ENCODE assay signal across 8 cellular contexts in the genomic region with DNA sequence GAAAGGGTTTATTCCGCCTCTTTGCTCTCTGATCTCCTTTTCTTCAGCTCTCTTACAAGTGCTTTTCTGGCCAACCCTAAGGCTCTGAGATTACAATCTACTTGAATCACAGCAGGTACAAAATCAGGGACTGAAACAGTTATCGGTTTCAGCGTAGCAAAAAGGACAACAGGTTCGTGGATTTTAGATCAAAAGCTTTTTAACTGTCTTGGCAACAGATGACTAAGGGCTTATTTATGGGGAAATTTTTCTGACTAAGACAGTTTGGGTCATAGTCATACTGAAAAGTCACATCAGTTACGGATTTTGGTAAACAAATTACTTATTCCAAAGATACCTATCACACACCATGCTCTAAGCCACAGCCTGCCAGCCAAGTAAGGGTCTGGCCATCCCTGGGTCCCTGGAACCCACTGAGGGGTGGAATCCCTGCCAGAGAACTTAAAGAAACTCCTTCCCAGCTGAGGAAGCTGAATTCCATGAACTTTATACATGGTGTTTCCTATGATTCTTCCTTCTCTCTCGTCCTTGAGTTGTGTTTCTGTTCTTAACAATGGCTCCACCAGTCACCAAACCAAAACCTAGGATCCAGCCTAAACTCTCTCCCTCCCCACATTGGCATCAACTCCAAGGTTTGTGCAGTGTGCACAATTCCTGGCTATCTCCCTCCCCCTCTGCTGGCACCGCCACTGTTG.
DNase-seq lines count a peak whose midpoint lies in the region; ATAC-seq and TF ChIP-seq lines count a peak whose summit lies in the region.

No MANE protein-coding gene starts in this region.

- H3K36me3 Mint-ChIP-seq in endodermal cell (ENCODE audit: low read depth) = peaks cover 4% of the 10 kb centered on the region

- H2AK5ac ChIP-seq in trophoblast cell (ENCODE audit: low read length) = no peak overlapping the region

- H3K27me3 Mint-ChIP-seq in endodermal cell (ENCODE audit: insufficient read depth) = peaks cover 26% of the 10 kb centered on the region

- ATAC-seq in HG02973 (IDR thresholded peaks at IDR 0.05; ENCODE audit: unreplicated experiment) = peak; percentile 44

- H3K36me3 ChIP-seq in SK-N-SH (replicated peaks in 1 of 2; ENCODE audit: control insufficient read depth in 1 of 2, insufficient read depth in 2 of 2, low read length in 1 of 2) (no peaks in the 10 kb centered on the region), endodermal cell (ENCODE audit: control insufficient read depth, insufficient read depth, low read length) (peaks cover 5% of the 10 kb centered on the region), trophoblast cell (ENCODE audit: control insufficient read depth in 1 of 2, insufficient read depth in 2 of 2, low read length in 2 of 2) (peaks cover 8 to 9% of the 10 kb centered on the region in 2 experiments)

- TF ChIP-seq RAD21 in SK-N-SH (IDR thresholded peaks at IDR 0.05; ENCODE audit: low read length) = no peak

- H3K18ac ChIP-seq in trophoblast cell (ENCODE audit: low read length) = no peak overlapping the region

- CTCF ChIA-PET in SK-N-SH (lab: Yijun Ruan, JAX) = interaction anchor here (0.9 to 1.0 kb wide), 2 partner anchors 12 to 83 kb away, joined by 3 read pairs; no protein-coding TSS in a partner anchor

- peaks cover 18% of the 10 kb centered on the region for H3K79me1 ChIP-seq in trophoblast cell (ENCODE audit: low read length)

- no peak overlapping the region for H3K14ac ChIP-seq in trophoblast cell (ENCODE audit: low read length)

- no peak overlapping the region for H4K91ac ChIP-seq in trophoblast cell (ENCODE audit: low read depth, low read length)

- H3K9ac ChIP-seq in SK-N-SH (peak overlapping the region; percentile 36; the same call in 1 of the 2 replicates), endodermal cell (ENCODE audit: extremely low read depth, low read length, poor library complexity, severe bottlenecking) (no peak overlapping the region), trophoblast cell (ENCODE audit: low read length) (no peak overlapping the region)

- H2BK12ac ChIP-seq in trophoblast cell (ENCODE audit: low read length) = peak overlapping the region; percentile 52

- H3K27ac ChIP-seq in SK-N-SH (ENCODE audit: low read depth in 2 of 2, low read length in 1 of 2) (no peak overlapping the region), endodermal cell (ENCODE audit: low read depth, low read length) (no peak overlapping the region), trophoblast cell (ENCODE audit: low read depth, low read length) (no peak overlapping the region)

- H3K4me2 ChIP-seq in SK-N-SH (peak overlapping the region; percentile 92), trophoblast cell (ENCODE audit: low read length) (peak overlapping the region; percentile 71)

- H4K20me1 ChIP-seq in SK-N-SH (ENCODE audit: insufficient read depth) = no peaks in the 10 kb centered on the region

- peaks cover 11% of the 10 kb centered on the region for H3K4me1 Mint-ChIP-seq in endodermal cell

- H3K4me3 Mint-ChIP-seq in endodermal cell = peak overlapping the region; percentile 68

- no peaks in the 10 kb centered on the region for H3K9me3 ChIP-seq in SK-N-SH
- no peaks in the 10 kb centered on the region for H3K9me3 ChIP-seq in endodermal cell (ENCODE audit: control insufficient read depth, low read length)
- H3K9me3 ChIP-seq in trophoblast cell (ENCODE audit: insufficient read depth, low read depth, low read length) = no peaks in the 10 kb centered on the region

- H3F3A ChIP-seq in SK-N-SH (replicated peaks; ENCODE audit: insufficient read depth) = peaks cover 4% of the 10 kb centered on the region

- no peak overlapping the region for H2BK120ac ChIP-seq in trophoblast cell (ENCODE audit: insufficient read depth, low read length, poor library complexity)

- H3K9me2 ChIP-seq in SK-N-SH = no peaks in the 10 kb centered on the region

- no peak overlapping the region for H3K27ac Mint-ChIP-seq in endodermal cell

- H2BK5ac ChIP-seq in trophoblast cell (ENCODE audit: low read depth, low read length, poor library complexity) = no peak overlapping the region

- no peak overlapping the region for H4K8ac ChIP-seq in trophoblast cell (ENCODE audit: low read depth, low read length)

- peaks cover 7 to 11% of the 10 kb centered on the region in 2 experiments; a peak in 3 of 4 replicates for H3K4me1 ChIP-seq in SK-N-SH (ENCODE audit: control insufficient read depth in 1 of 2, insufficient read depth in 2 of 2, low read depth in 1 of 2, low read length in 1 of 2)
- peaks cover 9% of the 10 kb centered on the region for H3K4me1 ChIP-seq in endodermal cell (ENCODE audit: control insufficient read depth, insufficient read depth, low read length)
- H3K4me1 ChIP-seq in trophoblast cell (ENCODE audit: control insufficient read depth in 1 of 2, insufficient read depth in 2 of 2, low read length in 2 of 2) = peaks cover 11 to 23% of the 10 kb centered on the region in 2 experiments

- H3K9me3 Mint-ChIP-seq in endodermal cell = no peaks in the 10 kb centered on the region

- POLR2A ChIA-PET in SK-N-SH (lab: Yijun Ruan, JAX) = interaction anchor here (0.8 kb wide), 1 partner anchor 232 kb away, joined by 3 read pairs; a partner anchor contains a TSS

- no peaks in the 10 kb centered on the region for H3K79me2 ChIP-seq in SK-N-SH (ENCODE audit: insufficient read depth)
- H3K79me2 ChIP-seq in trophoblast cell (ENCODE audit: control insufficient read depth, insufficient read depth, low read length, poor library complexity) = peaks cover 8% of the 10 kb centered on the region

- H2AFZ ChIP-seq in SK-N-SH (ENCODE audit: low read depth) (peak overlapping the region; percentile 91), trophoblast cell (ENCODE audit: insufficient read depth, low read length, poor library complexity) (no peak overlapping the region)

- H3K27me3 ChIP-seq in SK-N-SH (ENCODE audit: insufficient read depth) (0 out of 2 replicates have a peak, but pooled peaks cover 16% of the 10 kb centered on the region), endodermal cell (ENCODE audit: control insufficient read depth, insufficient read depth, low read length, poor library complexity, severe bottlenecking) (peaks cover 5% of the 10 kb centered on the region), trophoblast cell (ENCODE audit: insufficient read depth, low read length) (no peaks in the 10 kb centered on the region)

- WGBS in SK-N-SH (ENCODE audit: low lambda C conversion rate) = 51% methylated on average over 7 of the region's 7 CpGs
- WGBS in endodermal cell (ENCODE audit: insufficient coverage in 1 of 2, insufficient read length in 1 of 2), 2 experiments = 64 to 77% methylated on average over 5 to 7 of the region's 7 CpGs
- no CpG with 5 or more reads among the region's 7 CpGs for WGBS in trophoblast cell (ENCODE audit: extremely low coverage, insufficient coverage, insufficient read length)

- H3K23ac ChIP-seq in trophoblast cell (ENCODE audit: low read length) = no peak overlapping the region

- no peak overlapping the region for H3K4ac ChIP-seq in trophoblast cell (ENCODE audit: low read depth, low read length)

- no peak for TF ChIP-seq EP300 in SK-N-SH (IDR thresholded peaks at IDR 0.05; ENCODE audit: borderline replicate concordance in 1 of 2, low read depth in 1 of 2, low read length in 1 of 2)

- no peak overlapping the region for H4K12ac ChIP-seq in trophoblast cell (ENCODE audit: low read depth, low read length)

- peak; percentile 47 for DNase-seq in stimulated activated CD4-positive, alpha-beta T cell treated with anti-CD3 and anti-CD28 coated beads, Interleukin-1b, Interleukin-23, amount 100 ng/mL, for 48 hours
- no peak for DNase-seq in stimulated activated CD4-positive, alpha-beta T cell treated with anti-CD3 and anti-CD28 coated beads, Interleukin-4, amount 100 ng/mL, for 4 hours
- DNase-seq in SK-N-SH (no peak), endodermal cell (no peak), trophoblast cell (peak; percentile 58 to 85), dedifferentiated amniotic fluid mesenchymal stem cell (ENCODE audit: extremely low spot score) (no peak)
- no peak for DNase-seq in effector CD8-positive, alpha-beta T cell (lab: John Stamatoyannopoulos, UW)

- TF ChIP-seq CTCF in SK-N-SH (IDR thresholded peaks at IDR 0.05) = no peak
- TF ChIP-seq CTCF in endodermal cell (conservative IDR thresholded peaks at IDR 0.05) = no peak

- H3K4me3 ChIP-seq in SK-N-SH (ENCODE audit: low read depth in 2 of 2, low read length in 1 of 2) (peak overlapping the region; percentile 48 to 58), endodermal cell (ENCODE audit: low read length) (peak overlapping the region; percentile 84), trophoblast cell (ENCODE audit: low read depth, low read length) (no peak overlapping the region)

TF ChIP-seq in SK-N-SH, 30 proteins besides CTCF, POLR2A, EP300 and RAD21:
- TF ChIP-seq ELF1 (IDR thresholded peaks at IDR 0.05) = no peak
- peak; percentile 57 for TF ChIP-seq GATA2 (CRISPR knock-in tag; IDR thresholded peaks at IDR 0.05)
- TF ChIP-seq, protein P1, sequence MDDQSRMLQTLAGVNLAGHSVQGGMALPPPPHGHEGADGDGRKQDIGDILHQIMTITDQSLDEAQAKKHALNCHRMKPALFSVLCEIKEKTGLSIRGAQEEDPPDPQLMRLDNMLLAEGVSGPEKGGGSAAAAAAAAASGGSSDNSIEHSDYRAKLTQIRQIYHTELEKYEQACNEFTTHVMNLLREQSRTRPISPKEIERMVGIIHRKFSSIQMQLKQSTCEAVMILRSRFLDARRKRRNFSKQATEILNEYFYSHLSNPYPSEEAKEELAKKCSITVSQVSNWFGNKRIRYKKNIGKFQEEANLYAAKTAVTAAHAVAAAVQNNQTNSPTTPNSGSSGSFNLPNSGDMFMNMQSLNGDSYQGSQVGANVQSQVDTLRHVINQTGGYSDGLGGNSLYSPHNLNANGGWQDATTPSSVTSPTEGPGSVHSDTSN (IDR thresholded peaks at IDR 0.05) = peak; percentile 13; the same call in 1 of the 2 replicates
- TF ChIP-seq NFIC (IDR thresholded peaks at IDR 0.05; ENCODE audit: borderline replicate concordance) = no peak
- TF ChIP-seq RFX5 (IDR thresholded peaks at IDR 0.05; ENCODE audit: low read length) = peak; percentile 89

Comparison
In these comparisons a context has a peak if more than half of its experiments do, and no peak if none do; other contexts are left out.
1. DNase-seq: peak in stimulated activated CD4-positive, alpha-beta T cell treated with anti-CD3 and anti-CD28 coated beads, Interleukin-1b, Interleukin-23, amount 100 ng/mL, for 48 hours (single experiment) and trophoblast cell (2 of 2); none in stimulated activated CD4-positive, alpha-beta T cell treated with anti-CD3 and anti-CD28 coated beads, Interleukin-4, amount 100 ng/mL, for 4 hours (0 of 2), SK-N-SH (single experiment), endodermal cell (single experiment), dedifferentiated amniotic fluid mesenchymal stem cell (single experiment) and effector CD8-positive, alpha-beta T cell (single experiment).